ENCODE assay signal across 7 cellular contexts in genomic region chr15:21024235-21024987, GRCh38.
DNase-seq lines count a peak whose midpoint lies in the region; ATAC-seq and TF ChIP-seq lines count a peak whose summit lies in the region.
"Not testable (repeated sequence)": the region's sequence is repeated elsewhere in the genome, so short reads cannot be mapped to it uniquely, and the experiment has no call there.

No MANE protein-coding gene starts in this region.

- not testable (repeated sequence) for H3K9me3 ChIP-seq in mucosa of descending colon, upper lobe of right lung

- H3K27me3 ChIP-seq in upper lobe of right lung, result not testable (repeated sequence)

- H3K4me1 ChIP-seq in mucosa of descending colon (ENCODE audit: low read depth); upper lobe of right lung: not testable (repeated sequence)

- not testable (repeated sequence) for TF ChIP-seq CTCF in mucosa of descending colon (IDR thresholded peaks at IDR 0.05); upper lobe of right lung (IDR thresholded peaks at IDR 0.05)

- H3K27ac ChIP-seq in upper lobe of right lung, result not testable (repeated sequence)

- not testable (repeated sequence) for H3K4me3 ChIP-seq in mucosa of descending colon, upper lobe of right lung

- intact Hi-C loops in left cardiac atrium (cut with DNase I); mucosa of descending colon (cut with DNase I, micrococcal nuclease); posterior vena cava (cut with DNase I); upper lobe of right lung (cut with DNase I): not testable (repeated sequence)

- not testable (repeated sequence) for H3K36me3 ChIP-seq in mucosa of descending colon (ENCODE audit: low read depth); upper lobe of right lung

- ATAC-seq in esophagus mucosa, result peak; percentile 27
- not testable (repeated sequence) for ATAC-seq in left cardiac atrium
- peak; percentile 8 for ATAC-seq in mucosa of descending colon
- peak; percentile 3 for ATAC-seq in upper lobe of right lung

- peak; percentile 42 for DNase-seq in activated CD8-positive, alpha-beta memory T cell treated with anti-CD3 and anti-CD28 coated beads, Interleukin-2, amount 50 U/mL, for 48 hours
- DNase-seq in left cardiac atrium, result peak; percentile 15
- peak; percentile 0 for DNase-seq in kidney tubule cell (ENCODE audit: low spot score)
- peak in 1 of 3 donors; percentile 47 for DNase-seq in mucosa of descending colon
- DNase-seq in posterior vena cava (ENCODE audit: low spot score), result peak; percentile 74
- DNase-seq in upper lobe of right lung, result peak; percentile 57
